ENCODE assay signal across 5 cellular contexts in genomic region chr2:162524849-162525248, GRCh38.
"Had no signal": no experiment of that assay in that cellular context is flagged by ENCODE, and none has a peak within 500 bp of the region (broad histone marks: within the 10 kb centered on the region; RNA-seq: fewer than 3 reads in every experiment).

No MANE protein-coding gene starts in this region.

- DNase-seq: GM23248, IMR-90 had no signal

- ATAC-seq: K562 had no signal

- H2AFZ ChIP-seq: GM23248 had no signal

- H3K27ac ChIP-seq: GM23248, HL-60 had no signal

- H3K4me3 Mint-ChIP-seq: H9 had no signal

- H3K4me3 ChIP-seq: GM23248, K562 had no signal

- H3K9me3 Mint-ChIP-seq: H9 had no signal

- H3K9ac ChIP-seq: GM23248 had no signal
